In genomic region chr6:53311586-53311935, GRCh38 we compare ENCODE assay signal across 19 cellular contexts. TPM values are rescaled to one million over a fixed set of nuclear protein-coding genes. Genes with fewer than 3 reads are reported as not detected.
DNase-seq lines count a peak whose midpoint lies in the region; ATAC-seq, FAIRE-seq and TF ChIP-seq lines count a peak whose summit lies in the region.
"Had no signal": no experiment of that assay in that cellular context is flagged by ENCODE, and none has a peak within 500 bp of the region (broad histone marks: within the 10 kb centered on the region; RNA-seq: fewer than 3 reads in every experiment).

No MANE protein-coding gene starts in this region.

- no peak for DNase-seq in activated T-cell treated with anti-CD3 and anti-CD28 coated beads, Interleukin-2, amount 50 U/mL, for 72 hours
- DNase-seq in activated T-cell treated with anti-CD3 and anti-CD28 coated beads for 4 hours (no peak), K562 (ENCODE audit: extremely low read depth in 1 of 4, low spot score in 3 of 4) (no peak), H54 (ENCODE audit: insufficient read length, low spot score) (no peak), WTC11 (ENCODE audit: low spot score) (no peak)
- DNase-seq in stimulated activated effector memory CD8-positive, alpha-beta T cell treated with anti-CD3 and anti-CD28 coated beads, Interleukin-12 subunit alpha, Interleukin-12 subunit beta, amount 100 ng/mL, for 72 hours (ENCODE audit: low spot score in 2 of 2) = no peak
- DNase-seq: adrenal gland; central memory CD4-positive, alpha-beta T cell; lower lobe of right lung; NCI-H1105; NCI-H226; nephron progenitor cell; NK-92 treated with Interleukin-12 subunit alpha and Interleukin-12 subunit beta, amount 100 ng/mL, for 24 hours; SHP77; stimulated activated CD4-positive, alpha-beta T cell treated with anti-CD3 and anti-CD28 coated beads, Interleukin-15, amount 100 ng/mL, for 24 hours; transverse colon had no signal

- peak overlapping the region; percentile 69 for H3K4me3 ChIP-seq in Loucy (ENCODE audit: low read length, poor library complexity, severe bottlenecking)
- H3K4me3 ChIP-seq in K562 = no peak overlapping the region
- H3K4me3 ChIP-seq: adrenal gland, lower lobe of right lung, transverse colon had no signal

- TF ChIP-seq CTCF in Loucy (conservative IDR thresholded peaks at IDR 0.05; ENCODE audit: low read length) (no peak), K562 (IDR thresholded peaks at IDR 0.05 in 2 of 3, conservative IDR thresholded peaks at IDR 0.05 in 1 of 3; ENCODE audit: insufficient read depth in 2 of 3, low read depth in 1 of 3, low read length in 3 of 3) (no peak), WTC11 (IDR thresholded peaks at IDR 0.05) (no peak)

- CTCF ChIA-PET in K562 (lab: Yijun Ruan, JAX; ENCODE audit: low intra/inter-chr PET ratio) = no interaction called here
- CTCF ChIA-PET in WTC11 (lab: Charles Lee) = no interaction called here

- POLR2A ChIA-PET in K562 (lab: Yijun Ruan, JAX) (interaction anchor here (1.4 kb wide), 1 partner anchor 11 kb away, joined by 7 read pairs; no protein-coding TSS in a partner anchor), WTC11 (lab: Charles Lee) (no interaction called here)

- peaks cover 91% of the 10 kb centered on the region for H3K79me2 ChIP-seq in Loucy (ENCODE audit: insufficient read depth, low read length)
- peaks cover 100% of the 10 kb centered on the region for H3K79me2 ChIP-seq in K562 (ENCODE audit: control insufficient read depth, insufficient read depth, low read length)

- H3K9ac ChIP-seq in Loucy (ENCODE audit: low read depth, low read length, poor library complexity, severe bottlenecking) (peak overlapping the region; percentile 93), K562 (ENCODE audit: insufficient read depth in 1 of 2, low read depth in 2 of 2, low read length in 2 of 2) (peak overlapping the region in 1 of 2 experiments; percentile 58; a peak in 1 of 4 replicates)

- H3K27me3 Mint-ChIP-seq in activated T-cell treated with anti-CD3 and anti-CD28 coated beads, Interleukin-2, amount 50 U/mL, for 72 hours (ENCODE audit: low read depth) = no peaks in the 10 kb centered on the region
- no peaks in the 10 kb centered on the region for H3K27me3 Mint-ChIP-seq in WTC11 (ENCODE audit: low read depth)

- ATAC-seq in activated T-cell treated with anti-CD3 and anti-CD28 coated beads, Interleukin-2, amount 50 U/mL, for 72 hours (replicated peaks in 1 of 2) = no peak
- ATAC-seq in K562 (no peak), HG03280 (IDR thresholded peaks at IDR 0.05; ENCODE audit: unreplicated experiment) (no peak), WTC11 (no peak)
- ATAC-seq in stimulated activated effector memory CD8-positive, alpha-beta T cell treated with anti-CD3 and anti-CD28 coated beads, Interleukin-12 subunit alpha, Interleukin-12 subunit beta, amount 100 ng/mL, for 72 hours = no peak
- ATAC-seq: lower lobe of right lung had no signal

- H3K4me1 ChIP-seq in Loucy (ENCODE audit: insufficient read depth, low read length, poor library complexity, severe bottlenecking) = peaks cover 100% of the 10 kb centered on the region
- peaks cover 26 to 90% of the 10 kb centered on the region in 2 experiments for H3K4me1 ChIP-seq in K562 (replicated peaks in 1 of 2; ENCODE audit: control insufficient read depth in 2 of 2, insufficient read depth in 2 of 2, low read length in 2 of 2)

- TF ChIP-seq RAD21 in K562 (CRISPR knock-in tag; conservative IDR thresholded peaks at IDR 0.05 in 1 of 2, IDR thresholded peaks at IDR 0.05 in 1 of 2) = no peak

- intact Hi-C loops in K562 (cut with micrococcal nuclease) = loop anchor here (5.0 kb wide), 1 partner anchor 36 kb away; the partner anchor contains the start of gene ELOVL5

- FAIRE-seq in K562 (lab: Jason Lieb, UNC) (no peak), H54 (lab: Jason Lieb, UNC) (no peak)
- FAIRE-seq: TTC549 had no signal

- H4K20me1 ChIP-seq in Loucy (ENCODE audit: insufficient read depth, low read length, poor library complexity, severe bottlenecking) (peaks cover 74% of the 10 kb centered on the region), K562 (replicated peaks; ENCODE audit: control insufficient read depth, insufficient read depth, low read length) (peaks cover 13% of the 10 kb centered on the region)

- H3K36me3 Mint-ChIP-seq in activated T-cell treated with anti-CD3 and anti-CD28 coated beads, Interleukin-2, amount 50 U/mL, for 72 hours (ENCODE audit: insufficient read depth in 2 of 2) = no peaks in the 10 kb centered on the region
- peaks cover 8% of the 10 kb centered on the region for H3K36me3 Mint-ChIP-seq in stimulated activated effector memory CD8-positive, alpha-beta T cell treated with anti-CD3 and anti-CD28 coated beads, Interleukin-12 subunit alpha, Interleukin-12 subunit beta, amount 100 ng/mL, for 72 hours
- H3K36me3 Mint-ChIP-seq in WTC11 = peaks cover 18% of the 10 kb centered on the region

- H3F3A ChIP-seq in Loucy (ENCODE audit: low read depth) = peaks cover 42% of the 10 kb centered on the region

- H3K36me3 ChIP-seq in Loucy (ENCODE audit: insufficient read depth, low read length) (no peaks in the 10 kb centered on the region), K562 (ENCODE audit: control insufficient read depth, insufficient read depth, low read length) (peaks cover 13% of the 10 kb centered on the region; the same call in 2 of the 3 replicates)
- H3K36me3 ChIP-seq: adrenal gland, lower lobe of right lung, transverse colon had no signal

- no peak for TF ChIP-seq EP300 in K562 (IDR thresholded peaks at IDR 0.05; ENCODE audit: low read length)

- H3K4me2 ChIP-seq in Loucy (ENCODE audit: low read depth, low read length, poor library complexity, severe bottlenecking) (peak overlapping the region; percentile 84), K562 (ENCODE audit: insufficient read depth, low read length) (peak overlapping the region; percentile 28)

- in situ Hi-C loops in K562 (cut with MboI) = no loop called here

- H2AFZ ChIP-seq in Loucy (ENCODE audit: low read length) (no peak overlapping the region), K562 (ENCODE audit: low read depth, low read length) (no peak overlapping the region)

- peak overlapping the region; percentile 86; the same call in 2 of the 3 replicates for H3K27ac ChIP-seq in K562 (ENCODE audit: extremely low read depth, low read depth, low read length)
- H3K27ac ChIP-seq: adrenal gland, lower lobe of right lung had no signal

- H3K9me2 ChIP-seq in Loucy (replicated peaks; ENCODE audit: low read depth, low read length) = no peaks in the 10 kb centered on the region

- TF ChIP-seq POLR2A in K562 (conservative IDR thresholded peaks at IDR 0.05) (no peak), H54 (IDR thresholded peaks at IDR 0.05; ENCODE audit: low read depth, low read length) (no peak)

- H3K9me3 Mint-ChIP-seq in activated T-cell treated with anti-CD3 and anti-CD28 coated beads, Interleukin-2, amount 50 U/mL, for 72 hours = no peaks in the 10 kb centered on the region
- H3K9me3 Mint-ChIP-seq in stimulated activated effector memory CD8-positive, alpha-beta T cell treated with anti-CD3 and anti-CD28 coated beads, Interleukin-12 subunit alpha, Interleukin-12 subunit beta, amount 100 ng/mL, for 72 hours = no peaks in the 10 kb centered on the region
- peaks cover 17% of the 10 kb centered on the region for H3K9me3 Mint-ChIP-seq in WTC11

- peaks cover 10% of the 10 kb centered on the region for H3K9me1 ChIP-seq in K562 (ENCODE audit: control insufficient read depth, insufficient read depth, low read length)

- peaks cover 98% of the 10 kb centered on the region for H3K4me1 Mint-ChIP-seq in activated T-cell treated with anti-CD3 and anti-CD28 coated beads, Interleukin-2, amount 50 U/mL, for 72 hours (ENCODE audit: low read depth)
- peaks cover 91% of the 10 kb centered on the region for H3K4me1 Mint-ChIP-seq in stimulated activated effector memory CD8-positive, alpha-beta T cell treated with anti-CD3 and anti-CD28 coated beads, Interleukin-12 subunit alpha, Interleukin-12 subunit beta, amount 100 ng/mL, for 72 hours
- peaks cover 47% of the 10 kb centered on the region for H3K4me1 Mint-ChIP-seq in WTC11

- no peaks in the 10 kb centered on the region for H3K27me3 ChIP-seq in Loucy (ENCODE audit: insufficient read depth, low read length, poor library complexity, severe bottlenecking)
- no peaks in the 10 kb centered on the region for H3K27me3 ChIP-seq in K562 (ENCODE audit: control insufficient read depth in 2 of 2, insufficient read depth in 2 of 2, low read length in 2 of 2)
- H3K27me3 ChIP-seq: adrenal gland, transverse colon had no signal

- H3K27ac Mint-ChIP-seq in activated T-cell treated with anti-CD3 and anti-CD28 coated beads, Interleukin-2, amount 50 U/mL, for 72 hours = peak overlapping the region; percentile 93
- peak overlapping the region; percentile 75 for H3K27ac Mint-ChIP-seq in stimulated activated effector memory CD8-positive, alpha-beta T cell treated with anti-CD3 and anti-CD28 coated beads, Interleukin-12 subunit alpha, Interleukin-12 subunit beta, amount 100 ng/mL, for 72 hours
- no peak overlapping the region for H3K27ac Mint-ChIP-seq in WTC11

- BruUV-seq in K562 (replicated peaks; lab: Mats Ljungman, UMichigan) = no TSS peak

- peak overlapping the region; percentile 46 to 74 for H3K4me3 Mint-ChIP-seq in activated T-cell treated with anti-CD3 and anti-CD28 coated beads, Interleukin-2, amount 50 U/mL, for 72 hours
- H3K4me3 Mint-ChIP-seq in stimulated activated effector memory CD8-positive, alpha-beta T cell treated with anti-CD3 and anti-CD28 coated beads, Interleukin-12 subunit alpha, Interleukin-12 subunit beta, amount 100 ng/mL, for 72 hours = peak overlapping the region; percentile 50
- no peak overlapping the region for H3K4me3 Mint-ChIP-seq in WTC11
- H3K4me3 Mint-ChIP-seq: nephron progenitor cell had no signal

- 53% methylated on average over 3 of the region's 3 CpGs for WGBS in K562 (ENCODE audit: insufficient coverage, low coverage, missing lambda C conversion rate)

- H3K9me3 ChIP-seq in Loucy (ENCODE audit: insufficient read depth, low read depth, low read length) (no peaks in the 10 kb centered on the region), K562 (replicated peaks; ENCODE audit: control insufficient read depth, insufficient read depth, low read depth, low read length) (no peaks in the 10 kb centered on the region)
- H3K9me3 ChIP-seq: adrenal gland, lower lobe of right lung, transverse colon had no signal

RNA-seq across cellular contexts. Expression of gene ELOVL5, which starts 37.2 kb away (rescaled TPM):
- 100 to 1,000 TPM; 102 to 108 TPM for total RNA-seq in activated T-cell treated with anti-CD3 and anti-CD28 coated beads, Interleukin-2, amount 50 U/mL, for 72 hours
- 254 and 349 TPM in 2 replicates for total RNA-seq in K562 (2011; cell fraction: chromatin; rRNA removed; ENCODE audit: low replicate concordance)
- total RNA-seq in K562 (2011; cell fraction: nucleolus; rRNA removed) = 242 and 277 TPM in 2 replicates
- total RNA-seq in K562 (2011; cell fraction: nucleoplasm; rRNA removed) = 310 and 344 TPM in 2 replicates
- 70.6 and 80.6 TPM in 2 replicates for total RNA-seq in K562 (2014; rRNA removed)
- 131 and 151 TPM in 2 replicates for total RNA-seq in K562 (2014; rRNA removed; fragmentation: Illumina TruSeq; extraction: Trizol)
- 122 and 132 TPM in 2 replicates for total RNA-seq in K562 (2015; rRNA removed; fragmentation: Illumina TruSeq; extraction: Trizol)
- 134 and 151 TPM in 2 replicates for total RNA-seq in K562 (2021)
- polyA plus RNA-seq in K562 (2011; rRNA removed) = 245 TPM in 2 replicates
- polyA plus RNA-seq in K562 (2011; cell fraction: cytosol; rRNA removed) = 106 and 186 TPM in 2 replicates
- polyA plus RNA-seq in K562 (2011; cell fraction: nucleus; rRNA removed) = 434 and 508 TPM in 2 replicates
- polyA plus RNA-seq in K562 (2012) = 143 and 177 TPM in 2 replicates
- 150 and 172 TPM in 2 replicates for polyA plus RNA-seq in K562 (2014; fragmentation: Illumina TruSeq; extraction: Trizol)
- 100 to 1,000 TPM; 124 to 148 TPM for polyA plus RNA-seq in K562 (2014; fragmentation: Nextera tagmentation; extraction: Ambion mirVana)
- 107 and 109 TPM in 2 replicates for polyA plus RNA-seq in K562 (2014; rRNA removed)
- polyA minus RNA-seq in K562 (2011; rRNA and poly(A)+ RNA removed) = 294 and 362 TPM in 2 replicates
- 132 and 149 TPM in 2 replicates for polyA minus RNA-seq in K562 (2011; cell fraction: cytosol; rRNA and poly(A)+ RNA removed)
- polyA minus RNA-seq in K562 (2011; cell fraction: nucleus; rRNA and poly(A)+ RNA removed) = 163 and 262 TPM in 2 replicates
- total RNA-seq in WTC11 (2021) = 122 to 139 TPM (median 137 TPM) in 3 replicates
